In genomic region chr7:100969066-100969615, GRCh38 we compare ENCODE assay signal across 19 cellular contexts. TPM values are rescaled to one million over a fixed set of nuclear protein-coding genes. Genes with fewer than 3 reads are reported as not detected.
DNase-seq lines count a peak whose midpoint lies in the region; ATAC-seq and TF ChIP-seq lines count a peak whose summit lies in the region.
"Had no signal": no experiment of that assay in that cellular context is flagged by ENCODE, and none has a peak within 500 bp of the region (broad histone marks: within the 10 kb centered on the region; RNA-seq: fewer than 3 reads in every experiment).

Gene MUC12 (plus strand): TSS chr7:100969565. CDS start chr7:100969623, 58 bp downstream.

- DNase-seq in GM13976 (ENCODE audit: low spot score) (peak; percentile 39), Peyer's patch (peak in 1 of 3 donors; percentile 57), ovary (no peak), NCI-H2081 treated with DMSO at 0.1 percent for 48 hours (lab: John Stamatoyannopoulos, UW) (no peak), NCI-H2227 treated with DMSO at 0.1 percent for 48 hours (lab: John Stamatoyannopoulos, UW) (no peak)
- DNase-seq: 8988T; AML-193; Caco-2; CD8-positive, alpha-beta memory T cell; DND-41; GDM1; HCEC 1CT; HFFc6 had no signal

- no peak for TF ChIP-seq CTCF in GM13976 (IDR thresholded peaks at IDR 0.05; ENCODE audit: borderline replicate concordance, control extremely low read depth, extremely low read depth, insufficient read depth, missing control alignments)
- no peak for TF ChIP-seq CTCF in Peyer's patch (IDR thresholded peaks at IDR 0.05)
- TF ChIP-seq CTCF in ovary (IDR thresholded peaks at IDR 0.05): no peak

- TF ChIP-seq POLR2A in Peyer's patch (IDR thresholded peaks at IDR 0.05) (no peak), ovary (IDR thresholded peaks at IDR 0.05) (no peak)

- no peaks in the 10 kb centered on the region for H3K9me3 ChIP-seq in Peyer's patch
- no peaks in the 10 kb centered on the region for H3K9me3 ChIP-seq in iPS-15b (ENCODE audit: control insufficient read depth, insufficient read depth, low read length)
- H3K9me3 ChIP-seq in ovary: no peaks in the 10 kb centered on the region

- no peak for TF ChIP-seq EP300 in ovary (IDR thresholded peaks at IDR 0.05)

- H3K4me3 ChIP-seq in Peyer's patch (peak within 1 kb of the TSS in 2 of 4 donors; percentile 2), iPS-15b (ENCODE audit: low read depth, low read length) (no peak within 1 kb of the TSS), ovary (peak within 1 kb of the TSS; percentile 2)
- H3K4me3 ChIP-seq: BLaER1, GM23338 had no signal

- peak within 1 kb of the TSS in 3 of 4 donors; percentile 5 to 49 (median 46) for H3K27ac ChIP-seq in Peyer's patch
- H3K27ac ChIP-seq in ovary: no peak within 1 kb of the TSS
- H3K27ac ChIP-seq: BLaER1, HL-60 had no signal

- intact Hi-C loops in ovary (cut with DNase I): loop anchor here in 1 of 4 donors (5.0 kb wide), 1 partner anchor 88 kb away; no protein-coding TSS in a partner anchor

- in situ Hi-C loops in GM13976 (cut with MboI; ENCODE audit: low sequenced_read_pairs, unreplicated experiment): loop anchor here (5.0 kb wide), 1 partner anchor 88 kb away; no protein-coding TSS in a partner anchor

- peaks cover 0 to 33% (median 8%) of the 10 kb centered on the region in 4 donors for H3K4me1 ChIP-seq in Peyer's patch
- peaks cover 24% of the 10 kb centered on the region for H3K4me1 ChIP-seq in iPS-15b (ENCODE audit: control insufficient read depth, insufficient read depth, low read length)
- H3K4me1 ChIP-seq in ovary (ENCODE audit: insufficient read depth): peaks cover 8% of the 10 kb centered on the region

- H3K27me3 ChIP-seq in Peyer's patch (peaks cover 0 to 28% of the 10 kb centered on the region in 2 donors), iPS-15b (ENCODE audit: control insufficient read depth, insufficient read depth, low read length) (peaks cover 22% of the 10 kb centered on the region), ovary (peaks cover 3% of the 10 kb centered on the region)

- 40 to 48% (median 48%) methylated on average over 12 of the region's 12 CpGs for WGBS in ovary, 3 donors

- ATAC-seq in HG02884 (IDR thresholded peaks at IDR 0.05; ENCODE audit: unreplicated experiment) (no peak), GM18909 (IDR thresholded peaks at IDR 0.05; ENCODE audit: poor library complexity, unreplicated experiment) (no peak)
- ATAC-seq: GM23338 had no signal

- H3K36me3 ChIP-seq in Peyer's patch (peaks cover 0 to 14% (median 0%) of the 10 kb centered on the region in 3 donors), iPS-15b (ENCODE audit: control insufficient read depth, insufficient read depth, low read length) (no peaks in the 10 kb centered on the region), ovary (no peaks in the 10 kb centered on the region)
- H3K36me3 ChIP-seq: BLaER1 had no signal

- H3K9ac ChIP-seq in iPS-15b (ENCODE audit: low read depth, low read length): peak within 1 kb of the TSS; percentile 12
- H3K9ac ChIP-seq: BLaER1 had no signal

RNA-seq across cellular contexts. Expression of gene MUC12, which starts in this region (rescaled TPM):
- total RNA-seq in Peyer's patch: 10 to 100 TPM in 2 of 4 donors, 1 to 10 TPM in 2; 4.8 to 31.8 (median 9.0) TPM
- 1 to 10 TPM in 1 of 7 donors, under 1 TPM in 4, not detected in 2; 0.24 to 2.2 (median 0.62) TPM for total RNA-seq in ovary
- 1 to 10 TPM in 1 of 2 donors, under 1 TPM in 1; 0.22 to 1.9 TPM for polyA plus RNA-seq in ovary

Comparison
In these comparisons a context has a peak if more than half of its experiments do, and no peak if none do; other contexts are left out.
1. H3K27ac ChIP-seq: peak in Peyer's patch (3 of 4); none in ovary (0 of 2).